In genomic region chrX:149881081-149881711, GRCh38 we compare ENCODE assay signal across 16 cellular contexts. TPM values are rescaled to one million over a fixed set of nuclear protein-coding genes. Genes with fewer than 3 reads are reported as not detected.
DNase-seq lines count a peak whose midpoint lies in the region; ATAC-seq and TF ChIP-seq lines count a peak whose summit lies in the region.
"Had no signal": no experiment of that assay in that cellular context is flagged by ENCODE, and none has a peak within 500 bp of the region (broad histone marks: within the 10 kb centered on the region; RNA-seq: fewer than 3 reads in every experiment).

MAGEA8 (plus strand) TSS chrX:149881183; CDS start chrX:149884273, 3,090 bp downstream.

- H3K9ac ChIP-seq in trophoblast cell (ENCODE audit: low read length), result no peak within 1 kb of the TSS

- H3K4me1 Mint-ChIP-seq in activated CD4-positive, alpha-beta T cell treated with anti-CD3 and anti-CD28 coated beads for 36 hours, result no peaks in the 10 kb centered on the region

- H3K79me2 ChIP-seq in trophoblast cell (ENCODE audit: control insufficient read depth, insufficient read depth, low read length, poor library complexity), result no peaks in the 10 kb centered on the region

- no peak within 1 kb of the TSS for H4K91ac ChIP-seq in trophoblast cell (ENCODE audit: low read depth, low read length)

- H3K36me3 ChIP-seq in WERI-Rb-1 (no peaks in the 10 kb centered on the region), trophoblast cell (ENCODE audit: control insufficient read depth in 1 of 2, insufficient read depth in 2 of 2, low read length in 2 of 2) (no peaks in the 10 kb centered on the region), tibial artery (no peaks in the 10 kb centered on the region)
- H3K36me3 ChIP-seq: prostate gland had no signal

- H3K27ac Mint-ChIP-seq in activated CD4-positive, alpha-beta T cell treated with anti-CD3 and anti-CD28 coated beads for 36 hours, result no peak within 1 kb of the TSS

- no peak within 1 kb of the TSS for H2BK12ac ChIP-seq in trophoblast cell (ENCODE audit: low read length)

- POLR2A ChIA-PET in activated CD4-positive, alpha-beta T cell treated with anti-CD3 and anti-CD28 coated beads for 36 hours (lab: Charles Lee), result no interaction called here

- intact Hi-C loops in activated CD4-positive, alpha-beta T cell treated with anti-CD3 and anti-CD28 coated beads for 36 hours (cut with DNase I, micrococcal nuclease), result no loop called here
- intact Hi-C loops in tibial artery (cut with DNase I; ENCODE audit: low total_unique reads), result no loop called here

- H3K4me3 ChIP-seq in WERI-Rb-1 (ENCODE audit: low read depth, low read length), result no peak within 1 kb of the TSS
- H3K4me3 ChIP-seq in trophoblast cell (ENCODE audit: low read depth, low read length), result no peak within 1 kb of the TSS
- no peak within 1 kb of the TSS for H3K4me3 ChIP-seq in tibial artery
- H3K4me3 ChIP-seq: prostate gland had no signal

- H3K4me1 ChIP-seq in trophoblast cell (ENCODE audit: control insufficient read depth in 1 of 2, insufficient read depth in 2 of 2, low read length in 2 of 2) (no peaks in the 10 kb centered on the region), tibial artery (no peaks in the 10 kb centered on the region)
- H3K4me1 ChIP-seq: prostate gland had no signal

- H3K4ac ChIP-seq in trophoblast cell (ENCODE audit: low read depth, low read length), result no peak within 1 kb of the TSS

- no peaks in the 10 kb centered on the region for H3K79me1 ChIP-seq in trophoblast cell (ENCODE audit: low read length)

- H3K9me3 Mint-ChIP-seq in activated CD4-positive, alpha-beta T cell treated with anti-CD3 and anti-CD28 coated beads for 36 hours (ENCODE audit: low read depth), result no peaks in the 10 kb centered on the region

- no peak within 1 kb of the TSS for H3K14ac ChIP-seq in trophoblast cell (ENCODE audit: low read length)

- in situ Hi-C loops in GM13977 (cut with MboI; ENCODE audit: low pct_unique_long_range_greater_than_20kb, low sequenced_read_pairs, unreplicated experiment), result no loop called here

- H2AK5ac ChIP-seq in trophoblast cell (ENCODE audit: low read length), result no peak within 1 kb of the TSS

- H3K27ac ChIP-seq in WERI-Rb-1 (no peak within 1 kb of the TSS), trophoblast cell (ENCODE audit: low read depth, low read length) (no peak within 1 kb of the TSS), tibial artery (no peak within 1 kb of the TSS)
- H3K27ac ChIP-seq: epithelial cell of prostate, prostate gland had no signal

- H3K36me3 Mint-ChIP-seq in activated CD4-positive, alpha-beta T cell treated with anti-CD3 and anti-CD28 coated beads for 36 hours (ENCODE audit: low read depth), result no peaks in the 10 kb centered on the region

- no peak within 1 kb of the TSS for H2BK5ac ChIP-seq in trophoblast cell (ENCODE audit: low read depth, low read length, poor library complexity)

- H4K12ac ChIP-seq in trophoblast cell (ENCODE audit: low read depth, low read length), result no peak within 1 kb of the TSS

- no peaks in the 10 kb centered on the region for H3K27me3 Mint-ChIP-seq in activated CD4-positive, alpha-beta T cell treated with anti-CD3 and anti-CD28 coated beads for 36 hours

- no peak within 1 kb of the TSS for H2BK120ac ChIP-seq in trophoblast cell (ENCODE audit: insufficient read depth, low read length, poor library complexity)

- TF ChIP-seq CTCF in GM13977 (IDR thresholded peaks at IDR 0.05; ENCODE audit: extremely low read depth, insufficient read depth, missing control alignments) (peak; percentile 29), WERI-Rb-1 (IDR thresholded peaks at IDR 0.05; ENCODE audit: low read depth, low read length) (peak; percentile 46), tibial artery (IDR thresholded peaks at IDR 0.05) (no peak)

- WGBS in trophoblast cell (ENCODE audit: extremely low coverage, insufficient coverage, insufficient read length), result no CpG with 5 or more reads among the region's 33 CpGs

- H2AFZ ChIP-seq in trophoblast cell (ENCODE audit: insufficient read depth, low read length, poor library complexity), result no peak within 1 kb of the TSS

- no peak within 1 kb of the TSS for H3K4me3 Mint-ChIP-seq in activated CD4-positive, alpha-beta T cell treated with anti-CD3 and anti-CD28 coated beads for 36 hours

- ATAC-seq in activated CD4-positive, alpha-beta T cell treated with anti-CD3 and anti-CD28 coated beads for 36 hours, result no peak
- no peak for ATAC-seq in HG03439 (IDR thresholded peaks at IDR 0.05; ENCODE audit: unreplicated experiment)

- DNase-seq in activated CD4-positive, alpha-beta T cell treated with anti-CD3 and anti-CD28 coated beads for 36 hours, result peak; percentile 40
- DNase-seq in activated CD4-positive, alpha-beta T cell treated with anti-CD3 and anti-CD28 coated beads, Interleukin-2, amount 50 U/mL, for 1 hour, result no peak
- no peak for DNase-seq in GM13977 (ENCODE audit: low spot score)
- DNase-seq in WERI-Rb-1, result peak; percentile 32
- DNase-seq in trophoblast cell, result peak; percentile 60 to 72
- no peak for DNase-seq in putamen (ENCODE audit: low spot score)
- DNase-seq in tibial artery, result no peak
- DNase-seq: ACHN, caudate nucleus, NCI-H1417, substantia nigra had no signal

- H3K23ac ChIP-seq in trophoblast cell (ENCODE audit: low read length), result no peak within 1 kb of the TSS

- no peaks in the 10 kb centered on the region for H3K27me3 ChIP-seq in WERI-Rb-1 (ENCODE audit: insufficient read depth, low read depth, severe bottlenecking)
- H3K27me3 ChIP-seq in trophoblast cell (ENCODE audit: insufficient read depth, low read length), result no peaks in the 10 kb centered on the region
- H3K27me3 ChIP-seq in tibial artery, result no peaks in the 10 kb centered on the region

- no peaks in the 10 kb centered on the region for H3K9me3 ChIP-seq in WERI-Rb-1 (ENCODE audit: severe bottlenecking)
- H3K9me3 ChIP-seq in trophoblast cell (ENCODE audit: insufficient read depth, low read depth, low read length), result no peaks in the 10 kb centered on the region
- no peaks in the 10 kb centered on the region for H3K9me3 ChIP-seq in tibial artery
- H3K9me3 ChIP-seq: prostate gland had no signal

- no peak within 1 kb of the TSS for H3K4me2 ChIP-seq in trophoblast cell (ENCODE audit: low read length)

- H3K18ac ChIP-seq in trophoblast cell (ENCODE audit: low read length), result no peak within 1 kb of the TSS

- H4K8ac ChIP-seq in trophoblast cell (ENCODE audit: low read depth, low read length), result no peak within 1 kb of the TSS

- CTCF ChIA-PET in activated CD4-positive, alpha-beta T cell treated with anti-CD3 and anti-CD28 coated beads for 36 hours (lab: Charles Lee), result no interaction called here

RNA-seq across cellular contexts. Expression of gene MAGEA8, which starts in this region (rescaled TPM):
- total RNA-seq in activated CD4-positive, alpha-beta T cell treated with anti-CD3 and anti-CD28 coated beads for 36 hours, result not detected
- not detected in 2 replicates for polyA plus RNA-seq in trophoblast cell (2013)
- total RNA-seq: mesenteric fat pad; T-helper 2 cell treated with Interferon-gamma antibody and Interleukin-4, amounts not matched to agents 100 ng/mL and 5 ng/mL, for 36 hours had no signal

Comparison
In these comparisons a context has a peak if more than half of its experiments do, and no peak if none do; other contexts are left out.
1. Peak in DNase-seq in activated CD4-positive, alpha-beta T cell treated with anti-CD3 and anti-CD28 coated beads for 36 hours; RNA of the gene not detected or under 1 TPM.
2. DNase-seq: peak in WERI-Rb-1 (single experiment) and trophoblast cell (2 of 2); none in activated CD4-positive, alpha-beta T cell treated with anti-CD3 and anti-CD28 coated beads, Interleukin-2, amount 50 U/mL, for 1 hour (single experiment), GM13977 (single experiment), putamen (single experiment) and tibial artery (0 of 2).
3. CTCF ChIP-seq: peak in GM13977 (single experiment) and WERI-Rb-1 (single experiment); none in tibial artery (0 of 2).